Comparison of ENCODE assay signal across 8 cellular contexts in genomic region chr21:20882462-20883415, GRCh38.
DNase-seq lines count a peak whose midpoint lies in the region; ATAC-seq, FAIRE-seq and TF ChIP-seq lines count a peak whose summit lies in the region.

No MANE protein-coding gene starts in this region.

- peak; percentile 66 for TF ChIP-seq CTCF in Loucy (conservative IDR thresholded peaks at IDR 0.05; ENCODE audit: low read length)

- H3K79me2 ChIP-seq in Loucy (ENCODE audit: insufficient read depth, low read length) = no peaks in the 10 kb centered on the region

- in situ Hi-C loops in G401 (cut with HindIII; ENCODE audit: low sequenced_read_pairs) (no loop called here), SK-MEL-5 (cut with HindIII; ENCODE audit: low pct_unique_long_range_greater_than_20kb, low sequenced_read_pairs) (no loop called here)

- no peaks in the 10 kb centered on the region for H3K36me3 ChIP-seq in Loucy (ENCODE audit: insufficient read depth, low read length)

- no peaks in the 10 kb centered on the region for H3K9me3 ChIP-seq in Loucy (ENCODE audit: insufficient read depth, low read depth, low read length)

- no peak for FAIRE-seq in GM19239 (lab: Jason Lieb, UNC)

- no peak overlapping the region for H3K4me3 ChIP-seq in Loucy (ENCODE audit: low read length, poor library complexity, severe bottlenecking)
- no peak overlapping the region for H3K4me3 ChIP-seq in skeletal muscle cell (ENCODE audit: low read depth, low read length)

- no peaks in the 10 kb centered on the region for H3K9me2 ChIP-seq in Loucy (replicated peaks; ENCODE audit: low read depth, low read length)

- H2AFZ ChIP-seq in Loucy (ENCODE audit: low read length) = no peak overlapping the region

- H3K4me1 ChIP-seq in Loucy (ENCODE audit: insufficient read depth, low read length, poor library complexity, severe bottlenecking) = no peaks in the 10 kb centered on the region

- no peaks in the 10 kb centered on the region for H3K27me3 ChIP-seq in Loucy (ENCODE audit: insufficient read depth, low read length, poor library complexity, severe bottlenecking)

- H4K20me1 ChIP-seq in Loucy (ENCODE audit: insufficient read depth, low read length, poor library complexity, severe bottlenecking) = no peaks in the 10 kb centered on the region

- no peaks in the 10 kb centered on the region for H3F3A ChIP-seq in Loucy (ENCODE audit: low read depth)

- no peak for ATAC-seq in HG02840 (IDR thresholded peaks at IDR 0.05; ENCODE audit: low FRiP score, unreplicated experiment)

- H3K9ac ChIP-seq in Loucy (ENCODE audit: low read depth, low read length, poor library complexity, severe bottlenecking) = no peak overlapping the region

- DNase-seq in G401 (ENCODE audit: low spot score) = peak; percentile 27
- DNase-seq in SK-MEL-5 (ENCODE audit: low read depth, low spot score) = peak; percentile 59
- peak; percentile 27 for DNase-seq in foreskin melanocyte
- DNase-seq in skeletal muscle cell (ENCODE audit: low read depth) = peak; percentile 72
- DNase-seq in amniotic stem cell (lab: John Stamatoyannopoulos, UW) = no peak
- DNase-seq in GM19239 (ENCODE audit: insufficient read length, low spot score) = no peak

- H3K4me2 ChIP-seq in Loucy (ENCODE audit: low read depth, low read length, poor library complexity, severe bottlenecking) = no peak overlapping the region

Comparison
In these comparisons a context has a peak if more than half of its experiments do, and no peak if none do; other contexts are left out.
1. DNase-seq: peak in G401 (single experiment), SK-MEL-5 (single experiment), foreskin melanocyte (single experiment) and skeletal muscle cell (single experiment); none in amniotic stem cell (single experiment) and GM19239 (single experiment).